ENCODE assay signal across 16 cellular contexts in genomic region chr17:32831627-32832243, GRCh38. TPM values are rescaled to one million over a fixed set of nuclear protein-coding genes. Genes with fewer than 3 reads are reported as not detected.
DNase-seq lines count a peak whose midpoint lies in the region; ATAC-seq, FAIRE-seq and TF ChIP-seq lines count a peak whose summit lies in the region.
"Had no signal": no experiment of that assay in that cellular context is flagged by ENCODE, and none has a peak within 500 bp of the region (broad histone marks: within the 10 kb centered on the region; RNA-seq: fewer than 3 reads in every experiment).

No MANE protein-coding gene starts in this region.

- no peak overlapping the region for H2AFZ ChIP-seq in OCI-LY3 (ENCODE audit: low read depth, low read length)

- H3K4me2 ChIP-seq in OCI-LY3 (ENCODE audit: low read length) = peak overlapping the region; percentile 99

- DNase-seq in GM12892 (ENCODE audit: insufficient read length) = no peak
- no peak for DNase-seq in left lung
- no peak for DNase-seq in foreskin fibroblast
- no peak for DNase-seq in DMS114 treated with DMSO at 0.1 percent for 48 hours (lab: John Stamatoyannopoulos, UW; ENCODE audit: unreplicated experiment)
- DNase-seq in activated CD4-positive, alpha-beta T cell treated with anti-CD3 and anti-CD28 coated beads for 48 hours = no peak
- DNase-seq: BE2C; CD4-positive, alpha-beta memory T cell; Kasumi-1; NCI-H1105; NCI-H1694; NCI-H446 treated with DMSO at 0.1 percent for 48 hours; SHP77 treated with DMSO at 0.1 percent for 48 hours had no signal

- H3K4me1 ChIP-seq in OCI-LY3 (ENCODE audit: low read length) = peaks cover 75% of the 10 kb centered on the region
- peaks cover 0 to 17% of the 10 kb centered on the region in 2 donors for H3K4me1 ChIP-seq in left lung
- H3K4me1 ChIP-seq: BE2C had no signal

- H3K4me3 ChIP-seq in OCI-LY3 (ENCODE audit: low read length) = peak overlapping the region; percentile 45
- no peak overlapping the region for H3K4me3 ChIP-seq in left lung
- H3K4me3 ChIP-seq in foreskin fibroblast (ENCODE audit: low read depth in 1 of 2, low read length in 2 of 2) = no peak overlapping the region
- H3K4me3 ChIP-seq: HAP-1 had no signal

- intact Hi-C loops in left lung (cut with DNase I) = no loop called here

- H3K27ac ChIP-seq in C4-2B (peak overlapping the region; percentile 52), OCI-LY3 (ENCODE audit: low read length) (peak overlapping the region; percentile 99), left lung (no peak overlapping the region)

- H3K79me2 ChIP-seq in OCI-LY3 (ENCODE audit: low read length) = peaks cover 82% of the 10 kb centered on the region

- no peaks in the 10 kb centered on the region for H4K20me1 ChIP-seq in OCI-LY3 (ENCODE audit: insufficient read depth, low read length)

- peak; percentile 27 for ATAC-seq in left lung
- ATAC-seq: SK-N-SH treated with all-trans-retinoic acid at 6 μM for 48 hours had no signal

- TF ChIP-seq CTCF in C4-2B (conservative IDR thresholded peaks at IDR 0.05) (no peak), OCI-LY3 (IDR thresholded peaks at IDR 0.05; ENCODE audit: low read depth, low read length) (no peak), left lung (IDR thresholded peaks at IDR 0.05) (no peak), foreskin fibroblast (IDR thresholded peaks at IDR 0.05; ENCODE audit: low read depth, low read length) (no peak)

- peak overlapping the region; percentile 94 for H3K9ac ChIP-seq in OCI-LY3 (ENCODE audit: low read length)

- no peak for TF ChIP-seq POLR2A in GM12892 (IDR thresholded peaks at IDR 0.05; ENCODE audit: low read depth, low read length)

- H3K9me3 ChIP-seq in OCI-LY3 (ENCODE audit: insufficient read depth, low read length) (no peaks in the 10 kb centered on the region), left lung (no peaks in the 10 kb centered on the region)
- H3K9me3 ChIP-seq: BE2C, HAP-1 had no signal

- FAIRE-seq in GM12892 (lab: Jason Lieb, UNC) = peak; percentile 86

- H3K36me3 ChIP-seq in OCI-LY3 (replicated peaks; ENCODE audit: low read depth, low read length) (no peaks in the 10 kb centered on the region), left lung (no peaks in the 10 kb centered on the region)
- H3K36me3 ChIP-seq: BE2C, HAP-1 had no signal

- H3K27me3 ChIP-seq in OCI-LY3 (ENCODE audit: low read depth, low read length) (no peaks in the 10 kb centered on the region), left lung (no peaks in the 10 kb centered on the region)
- H3K27me3 ChIP-seq: BE2C had no signal

RNA-seq across cellular contexts. Expression of gene MYO1D, which starts 45.2 kb away (rescaled TPM):
- polyA plus RNA-seq in GM12892 (2012; ENCODE audit: missing spikeins) = 11.5 TPM
- total RNA-seq in left lung = 10 to 100 TPM; 62.0 to 92.8 TPM

Comparison
In these comparisons a context has a peak if more than half of its experiments do, and no peak if none do; other contexts are left out.
1. H3K27ac ChIP-seq: peak in C4-2B (single experiment) and OCI-LY3 (single experiment); none in left lung (0 of 2).